20 cellular contexts compared by ENCODE assay signal in the genomic region with DNA sequence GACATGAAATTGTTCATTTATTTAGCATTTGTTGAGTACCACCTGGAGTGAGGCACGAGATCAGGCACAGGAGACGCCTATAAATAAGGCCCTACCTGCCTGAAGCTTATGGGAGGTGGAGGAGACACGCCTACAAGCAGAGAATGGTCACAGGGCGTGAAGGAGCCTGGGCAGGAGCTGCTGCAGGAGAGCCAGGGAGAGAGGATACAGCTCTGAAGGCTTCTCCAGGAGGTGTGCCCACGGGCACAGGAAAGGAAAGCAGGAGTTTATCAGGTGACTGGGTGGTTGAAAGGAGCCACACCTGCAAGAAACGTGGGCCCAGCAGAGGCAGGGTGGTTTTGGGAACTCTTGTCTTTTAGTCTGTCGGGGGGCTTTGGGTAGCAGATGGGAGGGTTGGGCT.
DNase-seq lines count a peak whose midpoint lies in the region; ATAC-seq and TF ChIP-seq lines count a peak whose summit lies in the region.
"Had no signal": no experiment of that assay in that cellular context is flagged by ENCODE, and none has a peak within 500 bp of the region (broad histone marks: within the 10 kb centered on the region; RNA-seq: fewer than 3 reads in every experiment).

No MANE protein-coding gene starts in this region.

- H3K9ac ChIP-seq in mammary epithelial cell (ENCODE audit: insufficient read depth, low read length) = no peak overlapping the region

- H3K36me3 ChIP-seq in mammary epithelial cell (ENCODE audit: insufficient read depth, low read length) (peaks cover 3% of the 10 kb centered on the region), RWPE2 (ENCODE audit: low read depth) (peaks cover 8% of the 10 kb centered on the region), transverse colon (no peaks in the 10 kb centered on the region), tibial artery (peaks cover 0 to 8% (median 0%) of the 10 kb centered on the region in 3 donors), osteoblast (ENCODE audit: insufficient read depth, low read length) (no peaks in the 10 kb centered on the region)

- no peak for TF ChIP-seq CTCF in MCF 10A (IDR thresholded peaks at IDR 0.05; ENCODE audit: unreplicated experiment)
- TF ChIP-seq CTCF in mammary epithelial cell (conservative IDR thresholded peaks at IDR 0.05 in 1 of 2, IDR thresholded peaks at IDR 0.05 in 1 of 2; ENCODE audit: extremely low read depth in 1 of 2, insufficient read depth in 1 of 2, low read depth in 1 of 2, low read length in 2 of 2) = no peak
- no peak for TF ChIP-seq CTCF in RWPE2 (IDR thresholded peaks at IDR 0.05; ENCODE audit: poor library complexity, severe bottlenecking)
- TF ChIP-seq CTCF in transverse colon (IDR thresholded peaks at IDR 0.05) = no peak
- no peak for TF ChIP-seq CTCF in tibial artery (IDR thresholded peaks at IDR 0.05)
- TF ChIP-seq CTCF in osteoblast (IDR thresholded peaks at IDR 0.05; ENCODE audit: extremely low read depth, low read depth, low read length) = no peak

- H3K79me2 ChIP-seq in mammary epithelial cell (ENCODE audit: insufficient read depth, low read length) (peaks cover 23% of the 10 kb centered on the region), osteoblast (ENCODE audit: insufficient read depth, low read length) (peaks cover 3% of the 10 kb centered on the region)

- CTCF ChIA-PET in MCF 10A (lab: Yijun Ruan, JAX) = interaction anchor here (6.3 kb wide), 1 partner anchor 136 kb away, joined by 243 read pairs; no protein-coding TSS in a partner anchor
- CTCF ChIA-PET in mammary epithelial cell (lab: Charles Lee; ENCODE audit: low non-redundant PET) = no interaction called here

- dilution Hi-C loops in mammary epithelial cell (cut with HindIII; ENCODE audit: low sequenced_read_pairs) = no loop called here

- no peak for DNase-seq in MCF 10A (ENCODE audit: unreplicated experiment)
- DNase-seq in mammary epithelial cell = no peak
- no peak for DNase-seq in RWPE2 (ENCODE audit: low spot score)
- no peak for DNase-seq in immature natural killer cell
- DNase-seq in transverse colon = no peak
- DNase-seq in tibial artery = no peak
- DNase-seq in osteoblast (ENCODE audit: insufficient read length, low spot score, missing footprints) = no peak
- DNase-seq: activated B cell treated with CpG ODN at 0.5 μM for 24 hours; activated T-cell treated with anti-CD3 and anti-CD28 coated beads, Interleukin-2, amount 50 U/mL, for 1 hour; anterior cingulate cortex; GDM1; IMR-90; NCI-H187 treated with DMSO at 0.1 percent for 48 hours; NCI-H446; nucleus accumbens; Right ventricle myocardium superior; T-helper 2 cell had no signal

- TF ChIP-seq POLR2A in transverse colon (IDR thresholded peaks at IDR 0.05) = no peak

- no TSS peak for BruUV-seq in MCF 10A (replicated peaks; lab: Mats Ljungman, UMichigan)
- no TSS peak for BruUV-seq in mammary epithelial cell (replicated peaks; lab: Mats Ljungman, UMichigan)

- H2AFZ ChIP-seq in mammary epithelial cell (ENCODE audit: low read depth, low read length) (no peak overlapping the region), osteoblast (ENCODE audit: low read length) (no peak overlapping the region)
- H2AFZ ChIP-seq: GM23338 had no signal

- H3K4me1 Mint-ChIP-seq in MCF 10A (ENCODE audit: insufficient read depth, unreplicated experiment) = peaks cover 8% of the 10 kb centered on the region
- H3K4me1 Mint-ChIP-seq in immature natural killer cell = peaks cover 64 to 90% of the 10 kb centered on the region in 2 donors

- intact Hi-C loops in MCF 10A (cut with micrococcal nuclease) = no loop called here
- intact Hi-C loops in mammary epithelial cell (cut with micrococcal nuclease) = no loop called here
- intact Hi-C loops in transverse colon (cut with DNase I; ENCODE audit: low total_unique reads) = no loop called here
- intact Hi-C loops in tibial artery (cut with DNase I; ENCODE audit: low total_unique reads) = loop anchor here (10.0 kb wide), 1 partner anchor 383 kb away; no protein-coding TSS in a partner anchor

- H3K4me3 Mint-ChIP-seq in MCF 10A (ENCODE audit: unreplicated experiment) = no peak overlapping the region
- peak overlapping the region in 4 of 5 donors; percentile 8 to 69 (median 28) for H3K4me3 Mint-ChIP-seq in immature natural killer cell
- H3K4me3 Mint-ChIP-seq: activated B cell treated with CpG ODN at 0.5 μM for 24 hours, GM23338 had no signal

- H3K4me1 ChIP-seq in mammary epithelial cell (ENCODE audit: insufficient read depth, low read length) (peaks cover 8% of the 10 kb centered on the region), RWPE2 (ENCODE audit: insufficient read depth, poor library complexity, severe bottlenecking) (no peaks in the 10 kb centered on the region), transverse colon (peaks cover 0 to 7% (median 0%) of the 10 kb centered on the region in 4 donors), tibial artery (no peaks in the 10 kb centered on the region), osteoblast (ENCODE audit: insufficient read depth, low read length) (no peaks in the 10 kb centered on the region)

- H3K9me3 Mint-ChIP-seq in MCF 10A (ENCODE audit: unreplicated experiment) (no peaks in the 10 kb centered on the region), immature natural killer cell (no peaks in the 10 kb centered on the region)
- H3K9me3 Mint-ChIP-seq: activated B cell treated with CpG ODN at 0.5 μM for 24 hours, GM23338 had no signal

- H3K27ac ChIP-seq in mammary epithelial cell (ENCODE audit: insufficient read depth, low read depth, low read length) (no peak overlapping the region), RWPE2 (ENCODE audit: poor library complexity, severe bottlenecking) (no peak overlapping the region), transverse colon (no peak overlapping the region), tibial artery (no peak overlapping the region), osteoblast (ENCODE audit: low read depth, low read length) (no peak overlapping the region)
- H3K27ac ChIP-seq: right atrium auricular region had no signal

- peaks cover 16% of the 10 kb centered on the region for H3K36me3 Mint-ChIP-seq in MCF 10A (ENCODE audit: insufficient read depth, unreplicated experiment)
- H3K36me3 Mint-ChIP-seq in immature natural killer cell = peaks cover 0 to 19% (median 4%) of the 10 kb centered on the region in 3 donors

- H3K27ac Mint-ChIP-seq in MCF 10A (ENCODE audit: low read depth, unreplicated experiment) (peak overlapping the region; percentile 92), immature natural killer cell (peak overlapping the region; percentile 13 to 90 (median 73))
- H3K27ac Mint-ChIP-seq: activated B cell treated with CpG ODN at 0.5 μM for 24 hours, GM23338 had no signal

- H3K4me2 ChIP-seq in mammary epithelial cell (ENCODE audit: insufficient read depth, low read depth, low read length) (no peak overlapping the region), osteoblast (ENCODE audit: insufficient read depth, low read length) (no peak overlapping the region)
- H3K4me2 ChIP-seq: GM23338 had no signal

- H4K20me1 ChIP-seq in mammary epithelial cell (ENCODE audit: insufficient read depth, low read length) (no peaks in the 10 kb centered on the region), osteoblast (ENCODE audit: insufficient read depth, low read length) (no peaks in the 10 kb centered on the region)

- ATAC-seq in RWPE2 (ENCODE audit: low read depth) = peak; percentile 10; the same call in 1 of the 3 replicates
- no peak for ATAC-seq in GM21825 (IDR thresholded peaks at IDR 0.05; ENCODE audit: unreplicated experiment)
- ATAC-seq: GM23338 had no signal

- H3K27me3 ChIP-seq in mammary epithelial cell (ENCODE audit: insufficient read depth, low read length) (no peaks in the 10 kb centered on the region), RWPE2 (ENCODE audit: insufficient read depth, poor library complexity, severe bottlenecking) (no peaks in the 10 kb centered on the region), transverse colon (no peaks in the 10 kb centered on the region), tibial artery (no peaks in the 10 kb centered on the region), osteoblast (ENCODE audit: insufficient read depth, low read length) (no peaks in the 10 kb centered on the region)
- H3K27me3 ChIP-seq: right atrium auricular region had no signal

- WGBS in mammary epithelial cell (ENCODE audit: low coverage, missing lambda C conversion rate) = 61% methylated on average over 7 of the region's 7 CpGs
- WGBS in transverse colon (ENCODE audit: low coverage in 1 of 2), 2 donors = 57 to 80% methylated on average over 1 to 7 of the region's 7 CpGs

- POLR2A ChIA-PET in MCF 10A (lab: Yijun Ruan, JAX) = interaction anchor here (1.0 to 1.3 kb wide), 2 partner anchors 9 to 138 kb away, joined by 3 to 6 read pairs; no protein-coding TSS in a partner anchor

- no peak for TF ChIP-seq EP300 in transverse colon (IDR thresholded peaks at IDR 0.05; ENCODE audit: low read depth)

- H3K9me3 ChIP-seq in mammary epithelial cell (replicated peaks; ENCODE audit: insufficient read depth, low read length) = no peaks in the 10 kb centered on the region
- no peaks in the 10 kb centered on the region for H3K9me3 ChIP-seq in RWPE2 (ENCODE audit: severe bottlenecking)
- no peaks in the 10 kb centered on the region for H3K9me3 ChIP-seq in transverse colon
- H3K9me3 ChIP-seq in tibial artery = no peaks in the 10 kb centered on the region
- no peaks in the 10 kb centered on the region for H3K9me3 ChIP-seq in osteoblast (ENCODE audit: low read depth, low read length)
- H3K9me3 ChIP-seq: right atrium auricular region had no signal

- in situ Hi-C loops in mammary epithelial cell (cut with MboI; ENCODE audit: low sequenced_read_pairs in 2 of 2) (loop anchor here (10.0 kb wide), 1 partner anchor 383 kb away; no protein-coding TSS in a partner anchor), transverse colon (cut with MboI; ENCODE audit: low pct_ligation_motif_present in 1 of 4, low pct_unique_long_range_greater_than_20kb in 1 of 4, low sequenced_read_pairs in 3 of 4) (loop anchor here (10.0 to 25.0 kb wide), 5 partner anchors 111 to 386 kb away; no protein-coding TSS in a partner anchor)

- H3K4me3 ChIP-seq in mammary epithelial cell (replicated peaks in 1 of 3; ENCODE audit: insufficient read depth in 1 of 3, low read depth in 2 of 3, low read length in 3 of 3) = no peak overlapping the region
- H3K4me3 ChIP-seq in RWPE2 (ENCODE audit: severe bottlenecking) = no peak overlapping the region
- H3K4me3 ChIP-seq in transverse colon = no peak overlapping the region
- no peak overlapping the region for H3K4me3 ChIP-seq in tibial artery
- no peak overlapping the region for H3K4me3 ChIP-seq in osteoblast (ENCODE audit: insufficient read depth, low read length)
- H3K4me3 ChIP-seq: GM23338, right atrium auricular region had no signal

- H3K27me3 Mint-ChIP-seq in MCF 10A (ENCODE audit: insufficient read depth, unreplicated experiment) (no peaks in the 10 kb centered on the region), immature natural killer cell (ENCODE audit: low read depth in 3 of 3) (peaks cover 0 to 2% (median 0%) of the 10 kb centered on the region in 3 donors)
- H3K27me3 Mint-ChIP-seq: activated B cell treated with CpG ODN at 0.5 μM for 24 hours had no signal
